Comparison of ENCODE assay signal across 20 cellular contexts in genomic region chr9:135045264-135046155, GRCh38. TPM values are rescaled to one million over a fixed set of nuclear protein-coding genes. Genes with fewer than 3 reads are reported as not detected.
A peak's percentile ranks its signal among the peaks of the same experiment; 100 is the strongest.
DNase-seq lines count a peak whose midpoint lies in the region; ATAC-seq and TF ChIP-seq lines count a peak whose summit lies in the region.
"Had no signal": no experiment of that assay in that cellular context is flagged by ENCODE, and none has a peak within 500 bp of the region (broad histone marks: within the 10 kb centered on the region; RNA-seq: fewer than 3 reads in every experiment).

No MANE protein-coding gene starts in this region.

- no peak overlapping the region for H2BK120ac ChIP-seq in H9 (ENCODE audit: low read depth, low read length, poor library complexity, severe bottlenecking)

- no CpG with 5 or more reads among the region's 33 CpGs for WGBS in H9 (ENCODE audit: extremely low coverage, insufficient read length, low lambda C conversion rate)
- 92% methylated on average over 28 to 33 of the region's 33 CpGs for WGBS in testis, 2 donors

- TF ChIP-seq CTCF in H9 (conservative IDR thresholded peaks at IDR 0.05) (no peak), neural progenitor cell (IDR thresholded peaks at IDR 0.05) (no peak), testis (IDR thresholded peaks at IDR 0.05) (no peak), GM13976 (IDR thresholded peaks at IDR 0.05; ENCODE audit: borderline replicate concordance, control extremely low read depth, extremely low read depth, insufficient read depth, missing control alignments) (no peak)

- no peak overlapping the region for H2AFZ ChIP-seq in H9 (ENCODE audit: low read length)
- no peak overlapping the region for H2AFZ ChIP-seq in neural progenitor cell (replicated peaks)

- TF ChIP-seq POLR2A in testis (IDR thresholded peaks at IDR 0.05), result no peak

- DNase-seq in H9, result peak; percentile 18
- DNase-seq in ecto neural progenitor cell (ENCODE audit: low spot score), result peak; percentile 39
- DNase-seq in neural progenitor cell (ENCODE audit: low spot score), result no peak
- peak; percentile 11 for DNase-seq in testis
- DNase-seq in NCI-H2081 treated with DMSO at 0.1 percent for 48 hours (lab: John Stamatoyannopoulos, UW), result no peak
- no peak for DNase-seq in T-helper 9 cell
- DNase-seq in GM13976 (ENCODE audit: low spot score), result no peak
- DNase-seq: Calu3; CD4-positive, alpha-beta memory T cell; DMS53; MV-4-11; NCI-H1417 treated with DMSO at 0.1 percent for 48 hours; NCI-H2029; NCI-H2171 treated with DMSO at 0.1 percent for 48 hours; NCI-H446 treated with DMSO at 0.1 percent for 48 hours had no signal

- H4K5ac ChIP-seq in H9 (ENCODE audit: insufficient read length, low read depth, low read length), result no peak overlapping the region

- H2BK15ac ChIP-seq in H9 (ENCODE audit: low read depth, low read length), result no peak overlapping the region

- H2BK5ac ChIP-seq in H9 (ENCODE audit: insufficient read length, low read length), result no peak overlapping the region

- H3K79me2 ChIP-seq in H9 (ENCODE audit: insufficient read depth, low read length) (no peaks in the 10 kb centered on the region), neural progenitor cell (ENCODE audit: low read depth) (no peaks in the 10 kb centered on the region)

- H3K27me3 Mint-ChIP-seq in H9 (ENCODE audit: low read depth) (peaks cover 1% of the 10 kb centered on the region; the same call in 1 of the 2 replicates), neural progenitor cell (ENCODE audit: insufficient read depth, low read depth) (peaks cover 9% of the 10 kb centered on the region)

- no peaks in the 10 kb centered on the region for H3K9me3 Mint-ChIP-seq in H9
- H3K9me3 Mint-ChIP-seq in neural progenitor cell, result no peaks in the 10 kb centered on the region

- H3K4me3 Mint-ChIP-seq in H9 (no peak overlapping the region; a peak in 1 of 5 replicates), neural progenitor cell (no peak overlapping the region)
- H3K4me3 Mint-ChIP-seq: B cell; CD4-positive, alpha-beta memory T cell had no signal

- no peak overlapping the region for H3T11ph ChIP-seq in H9 (ENCODE audit: low read length)

- no peak overlapping the region for H4K91ac ChIP-seq in H9 (ENCODE audit: insufficient read length, low read depth, low read length)

- H3K4me2 ChIP-seq in H9 (ENCODE audit: insufficient read depth, insufficient read length, low read length) (no peak overlapping the region), neural progenitor cell (no peak overlapping the region)

- H3K23ac ChIP-seq in H9 (ENCODE audit: insufficient read length, low read depth, low read length), result no peak overlapping the region

- intact Hi-C loops in testis (cut with DNase I; ENCODE audit: low total_unique reads), result no loop called here

- no peaks in the 10 kb centered on the region for H3K79me1 ChIP-seq in H9 (ENCODE audit: insufficient read depth, low read depth, low read length, poor library complexity, severe bottlenecking)

- H3K4me1 Mint-ChIP-seq in H9 (0 out of 4 replicates have a peak, but pooled peaks cover 0 to under 1% of the 10 kb centered on the region in 2 experiments), neural progenitor cell (peaks cover 22% of the 10 kb centered on the region)
- H3K4me1 Mint-ChIP-seq: B cell; CD4-positive, alpha-beta memory T cell had no signal

- H3K27ac ChIP-seq in H9 (ENCODE audit: insufficient read length, low read depth, low read length) (no peak overlapping the region), neural progenitor cell (no peak overlapping the region), testis (no peak overlapping the region)
- H3K27ac ChIP-seq: RWPE1 had no signal

- no peaks in the 10 kb centered on the region for H3K36me3 Mint-ChIP-seq in H9 (ENCODE audit: insufficient read depth in 1 of 3, low read depth in 3 of 3)
- H3K36me3 Mint-ChIP-seq in neural progenitor cell, result no peaks in the 10 kb centered on the region
- H3K36me3 Mint-ChIP-seq: CD4-positive, alpha-beta memory T cell had no signal

- in situ Hi-C loops in GM13976 (cut with MboI; ENCODE audit: low sequenced_read_pairs, unreplicated experiment), result no loop called here

- no peaks in the 10 kb centered on the region for H3K23me2 ChIP-seq in H9 (ENCODE audit: insufficient read length, low read depth, low read length, poor library complexity, severe bottlenecking)

- no peak overlapping the region for H3K56ac ChIP-seq in H9 (ENCODE audit: insufficient read length, low read depth, low read length)

- H4K8ac ChIP-seq in H9 (replicated peaks; ENCODE audit: insufficient read length, low read depth, low read length), result no peak overlapping the region

- H3K4me3 ChIP-seq in neural progenitor cell, result no peak overlapping the region
- H3K4me3 ChIP-seq in testis, result no peak overlapping the region
- H3K4me3 ChIP-seq: HAP-1, K562 had no signal

- H2AK5ac ChIP-seq in H9 (ENCODE audit: insufficient read length, low read length), result no peak overlapping the region

- H2BK12ac ChIP-seq in H9 (ENCODE audit: insufficient read length, low read depth, low read length), result no peak overlapping the region

- H2BK20ac ChIP-seq in H9 (ENCODE audit: low read depth, low read length, poor library complexity, severe bottlenecking), result no peak overlapping the region

- ATAC-seq in HG03196 (IDR thresholded peaks at IDR 0.05; ENCODE audit: unreplicated experiment), result no peak
- ATAC-seq: K562 had no signal

- H3K27me3 ChIP-seq in H9 (ENCODE audit: insufficient read depth, low read length) (no peaks in the 10 kb centered on the region), neural progenitor cell (no peaks in the 10 kb centered on the region), testis (no peaks in the 10 kb centered on the region)

- H3K9me3 ChIP-seq in H9 (ENCODE audit: control insufficient read depth, low read depth, low read length), result no peaks in the 10 kb centered on the region
- H3K9me3 ChIP-seq in neural progenitor cell (ENCODE audit: low read depth), result no peaks in the 10 kb centered on the region
- H3K9me3 ChIP-seq in testis, result no peaks in the 10 kb centered on the region
- H3K9me3 ChIP-seq: HAP-1 had no signal

- no peak overlapping the region for H3K14ac ChIP-seq in H9 (ENCODE audit: insufficient read depth, low read length)

- H3K27ac Mint-ChIP-seq in H9 (peak overlapping the region in 2 of 3 experiments; percentile 8 to 29; a peak in 3 of 7 replicates), neural progenitor cell (peak overlapping the region; percentile 16)
- H3K27ac Mint-ChIP-seq: B cell; CD4-positive, alpha-beta memory T cell had no signal

- no peak overlapping the region for H3K4ac ChIP-seq in H9 (ENCODE audit: low read depth, low read length)

- no peaks in the 10 kb centered on the region for H3K36me3 ChIP-seq in neural progenitor cell
- H3K36me3 ChIP-seq in testis (ENCODE audit: low read depth, missing control alignments), result no peaks in the 10 kb centered on the region
- H3K36me3 ChIP-seq: HAP-1 had no signal

- H3F3A ChIP-seq in neural progenitor cell (ENCODE audit: low read depth), result no peaks in the 10 kb centered on the region

- H3K4me1 ChIP-seq in H9 (ENCODE audit: insufficient read depth, low read length) (no peaks in the 10 kb centered on the region), neural progenitor cell (no peaks in the 10 kb centered on the region), testis (no peaks in the 10 kb centered on the region)
- H3K4me1 ChIP-seq: HAP-1 had no signal

- no peak overlapping the region for H3K18ac ChIP-seq in H9 (ENCODE audit: insufficient read length, low read depth, low read length)

- no peak overlapping the region for H3K9ac ChIP-seq in H9 (ENCODE audit: extremely low read depth, insufficient read length, low read length)
- no peak overlapping the region for H3K9ac ChIP-seq in neural progenitor cell

- H4K20me1 ChIP-seq in H9 (ENCODE audit: control insufficient read depth, insufficient read depth, insufficient read length) (no peaks in the 10 kb centered on the region), neural progenitor cell (ENCODE audit: low read depth) (no peaks in the 10 kb centered on the region)

RNA-seq across cellular contexts. Expression of gene OLFM1, which starts 42.0 kb away (rescaled TPM):
- 34.1 and 36.8 TPM in 2 replicates for total RNA-seq in H9 (2021)
- 4.0 and 6.6 TPM in 2 replicates for total RNA-seq in neural progenitor cell (ENCODE audit: low replicate concordance)
- 10 to 100 TPM; 13.9 to 24.4 TPM for total RNA-seq in testis
- 16.0 TPM for polyA plus RNA-seq in testis (ENCODE audit: insufficient read depth, low read depth, low replicate concordance)
- total RNA-seq: B cell; CD4-positive, alpha-beta memory T cell; K562 had no signal
- polyA plus RNA-seq: CD4-positive, alpha-beta memory T cell; K562 had no signal

Comparison
In these comparisons a context has a peak if more than half of its experiments do, and no peak if none do; other contexts are left out.
1. DNase-seq: peak in H9 (single experiment), ecto neural progenitor cell (single experiment) and testis (single experiment); none in neural progenitor cell (single experiment), NCI-H2081 treated with DMSO at 0.1 percent for 48 hours (single experiment), T-helper 9 cell (single experiment) and GM13976 (single experiment).